Comparison of ENCODE assay signal across 23 cellular contexts in the genomic region with DNA sequence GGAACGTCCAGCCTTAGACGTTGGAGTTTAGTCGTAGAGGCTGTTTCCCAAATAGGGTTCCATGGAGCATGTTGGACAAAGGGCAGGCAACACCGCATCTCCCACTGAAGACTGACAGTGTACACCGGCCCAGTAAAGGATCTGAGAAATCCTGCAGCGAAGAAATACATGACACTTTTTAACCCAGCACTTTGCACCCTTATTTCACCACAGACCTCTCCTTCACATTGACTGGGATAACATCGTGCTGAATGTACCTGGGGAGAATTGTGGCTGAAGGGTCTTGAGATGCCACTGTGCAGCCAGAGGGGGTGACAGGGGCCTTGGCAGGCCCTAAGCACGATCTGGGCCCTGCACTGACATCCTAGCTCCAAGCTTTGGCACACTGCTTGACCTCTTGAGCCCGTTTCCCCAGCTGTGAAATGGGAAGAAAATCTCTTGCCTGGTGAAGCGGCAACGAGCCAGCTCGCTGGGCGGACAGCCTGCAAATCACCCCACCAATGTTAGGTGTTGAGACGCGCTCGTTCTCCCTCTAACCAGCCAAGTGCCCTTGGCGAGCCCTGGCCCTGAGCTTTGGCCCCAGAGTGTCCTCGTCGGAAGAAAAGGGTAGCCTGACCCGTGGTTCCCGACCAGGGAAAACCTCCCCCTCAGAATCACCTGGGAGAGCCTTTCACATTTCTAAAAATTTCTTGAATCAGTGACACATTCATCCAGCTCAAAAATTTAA. TPM values are rescaled to one million over a fixed set of nuclear protein-coding genes. Genes with fewer than 3 reads are reported as not detected.
DNase-seq lines count a peak whose midpoint lies in the region; ATAC-seq and TF ChIP-seq lines count a peak whose summit lies in the region.
"Had no signal": no experiment of that assay in that cellular context is flagged by ENCODE, and none has a peak within 500 bp of the region (broad histone marks: within the 10 kb centered on the region; RNA-seq: fewer than 3 reads in every experiment).

No MANE protein-coding gene starts in this region.

- no peaks in the 10 kb centered on the region for H3K9me3 Mint-ChIP-seq in activated naive CD4-positive, alpha-beta T cell treated with anti-CD3 and anti-CD28 coated beads, Interleukin-2, amount 10 ng/mL, durations not matched to agents 7 days and 5 days
- H3K9me3 Mint-ChIP-seq in T-cell = no peaks in the 10 kb centered on the region
- H3K9me3 Mint-ChIP-seq in activated naive CD8-positive, alpha-beta T cell treated with anti-CD3 and anti-CD28 coated beads, Interleukin-2, amount 10 ng/mL, durations not matched to agents 7 days and 5 days = no peaks in the 10 kb centered on the region
- peaks cover 6% of the 10 kb centered on the region for H3K9me3 Mint-ChIP-seq in stimulated activated memory B cell treated with anti-CD40 and anti-IgM and Interleukin-4, amounts not matched to agents 10 μg/mL and 1 μg/mL and 100 μg/mL, for 72 hours
- H3K9me3 Mint-ChIP-seq in effector memory CD8-positive, alpha-beta T cell = no peaks in the 10 kb centered on the region
- H3K9me3 Mint-ChIP-seq: neural crest cell had no signal

- H3K4me3 ChIP-seq in mucosa of descending colon = no peak overlapping the region
- H3K4me3 ChIP-seq: sigmoid colon, transverse colon had no signal

- H3K27ac Mint-ChIP-seq in activated naive CD4-positive, alpha-beta T cell treated with anti-CD3 and anti-CD28 coated beads, Interleukin-2, amount 10 ng/mL, durations not matched to agents 7 days and 5 days = peak overlapping the region; percentile 69
- H3K27ac Mint-ChIP-seq in T-cell = peak overlapping the region; percentile 80 to 85
- peak overlapping the region; percentile 85 for H3K27ac Mint-ChIP-seq in activated naive CD8-positive, alpha-beta T cell treated with anti-CD3 and anti-CD28 coated beads, Interleukin-2, amount 10 ng/mL, durations not matched to agents 7 days and 5 days
- peak overlapping the region; percentile 20 for H3K27ac Mint-ChIP-seq in stimulated activated memory B cell treated with anti-CD40 and anti-IgM and Interleukin-4, amounts not matched to agents 10 μg/mL and 1 μg/mL and 100 μg/mL, for 72 hours
- H3K27ac Mint-ChIP-seq in effector memory CD8-positive, alpha-beta T cell = peak overlapping the region in 1 of 2 donors; percentile 32

- no peak overlapping the region for H3K4me3 Mint-ChIP-seq in activated naive CD4-positive, alpha-beta T cell treated with anti-CD3 and anti-CD28 coated beads, Interleukin-2, amount 10 ng/mL, durations not matched to agents 7 days and 5 days
- H3K4me3 Mint-ChIP-seq in T-cell = peak overlapping the region in 1 of 3 donors; percentile 20
- H3K4me3 Mint-ChIP-seq in activated naive CD8-positive, alpha-beta T cell treated with anti-CD3 and anti-CD28 coated beads, Interleukin-2, amount 10 ng/mL, durations not matched to agents 7 days and 5 days = no peak overlapping the region
- H3K4me3 Mint-ChIP-seq in stimulated activated memory B cell treated with anti-CD40 and anti-IgM and Interleukin-4, amounts not matched to agents 10 μg/mL and 1 μg/mL and 100 μg/mL, for 72 hours = no peak overlapping the region
- peak overlapping the region in 1 of 2 donors; percentile 15 for H3K4me3 Mint-ChIP-seq in effector memory CD8-positive, alpha-beta T cell
- H3K4me3 Mint-ChIP-seq: neural crest cell had no signal

- CTCF ChIA-PET in activated naive CD4-positive, alpha-beta T cell treated with anti-CD3 and anti-CD28 coated beads, Interleukin-2, amount 10 ng/mL, durations not matched to agents 7 days and 5 days (lab: Charles Lee) = interaction anchor here (0.7 to 6.2 kb wide), 2 partner anchors 13 to 200 kb away, joined by 3 to 29 read pairs; no protein-coding TSS in a partner anchor
- CTCF ChIA-PET in T-cell (lab: Charles Lee) = interaction anchor here in 1 of 2 donors (2.0 kb wide), 1 partner anchor 14 kb away, joined by 4 read pairs; a partner anchor contains a TSS

- no peaks in the 10 kb centered on the region for H3K9me3 ChIP-seq in mucosa of descending colon
- H3K9me3 ChIP-seq: sigmoid colon, transverse colon had no signal

- no peak for ATAC-seq in T-cell (replicated peaks in 1 of 4)
- ATAC-seq in activated naive CD8-positive, alpha-beta T cell treated with anti-CD3 and anti-CD28 coated beads, Interleukin-2, amount 10 ng/mL, durations not matched to agents 7 days and 5 days (ENCODE audit: low read depth) = no peak
- no peak for ATAC-seq in stimulated activated memory B cell treated with anti-CD40 and anti-IgM and Interleukin-4, amounts not matched to agents 10 μg/mL and 1 μg/mL and 100 μg/mL, for 72 hours
- no peak for ATAC-seq in mucosa of descending colon
- ATAC-seq in effector memory CD8-positive, alpha-beta T cell (replicated peaks) = no peak
- ATAC-seq: SK-N-SH treated with all-trans-retinoic acid at 6 μM for 48 hours had no signal

- H3K36me3 ChIP-seq in mucosa of descending colon (ENCODE audit: low read depth) = no peaks in the 10 kb centered on the region
- H3K36me3 ChIP-seq: sigmoid colon, transverse colon had no signal

- peaks cover 94% of the 10 kb centered on the region for H3K4me1 Mint-ChIP-seq in activated naive CD4-positive, alpha-beta T cell treated with anti-CD3 and anti-CD28 coated beads, Interleukin-2, amount 10 ng/mL, durations not matched to agents 7 days and 5 days
- H3K4me1 Mint-ChIP-seq in T-cell = peaks cover 86 to 91% (median 91%) of the 10 kb centered on the region in 3 donors
- H3K4me1 Mint-ChIP-seq in activated naive CD8-positive, alpha-beta T cell treated with anti-CD3 and anti-CD28 coated beads, Interleukin-2, amount 10 ng/mL, durations not matched to agents 7 days and 5 days = peaks cover 82% of the 10 kb centered on the region
- H3K4me1 Mint-ChIP-seq in stimulated activated memory B cell treated with anti-CD40 and anti-IgM and Interleukin-4, amounts not matched to agents 10 μg/mL and 1 μg/mL and 100 μg/mL, for 72 hours = peaks cover 37% of the 10 kb centered on the region
- H3K4me1 Mint-ChIP-seq in effector memory CD8-positive, alpha-beta T cell (ENCODE audit: low read depth in 2 of 2) = peaks cover 44 to 55% of the 10 kb centered on the region in 2 donors

- intact Hi-C loops in mucosa of descending colon (cut with DNase I, micrococcal nuclease) = no loop called here

- no peak for TF ChIP-seq CTCF in mucosa of descending colon (IDR thresholded peaks at IDR 0.05)

- H3K27me3 Mint-ChIP-seq in activated naive CD4-positive, alpha-beta T cell treated with anti-CD3 and anti-CD28 coated beads, Interleukin-2, amount 10 ng/mL, durations not matched to agents 7 days and 5 days = no peaks in the 10 kb centered on the region
- H3K27me3 Mint-ChIP-seq in T-cell = no peaks in the 10 kb centered on the region
- H3K27me3 Mint-ChIP-seq in activated naive CD8-positive, alpha-beta T cell treated with anti-CD3 and anti-CD28 coated beads, Interleukin-2, amount 10 ng/mL, durations not matched to agents 7 days and 5 days = no peaks in the 10 kb centered on the region
- H3K27me3 Mint-ChIP-seq in stimulated activated memory B cell treated with anti-CD40 and anti-IgM and Interleukin-4, amounts not matched to agents 10 μg/mL and 1 μg/mL and 100 μg/mL, for 72 hours = no peaks in the 10 kb centered on the region
- H3K27me3 Mint-ChIP-seq in effector memory CD8-positive, alpha-beta T cell = no peaks in the 10 kb centered on the region

- POLR2A ChIA-PET in T-cell (lab: Charles Lee) = interaction anchor here (0.5 to 0.9 kb wide), 4 partner anchors 9 to 95 kb away, joined by 3 to 4 read pairs (median 4); no protein-coding TSS in a partner anchor
- POLR2A ChIA-PET in activated naive CD8-positive, alpha-beta T cell treated with anti-CD3 and anti-CD28 coated beads, Interleukin-2, amount 10 ng/mL, durations not matched to agents 7 days and 5 days (lab: Charles Lee) = interaction anchor here (3.2 to 6.3 kb wide), 2 partner anchors 11 to 35 kb away, joined by 11 to 34 read pairs; no protein-coding TSS in a partner anchor

- peaks cover 4% of the 10 kb centered on the region for H3K4me1 ChIP-seq in mucosa of descending colon (ENCODE audit: low read depth)

- no peak for DNase-seq in activated naive CD4-positive, alpha-beta T cell treated with anti-CD3 and anti-CD28 coated beads, Interleukin-2, amount 10 ng/mL, durations not matched to agents 7 days and 5 days
- no peak for DNase-seq in activated naive CD4-positive, alpha-beta T cell (lab: John Stamatoyannopoulos, UW)
- no peak for DNase-seq in T-cell
- DNase-seq in activated naive CD8-positive, alpha-beta T cell treated with anti-CD3 and anti-CD28 coated beads, Interleukin-2, amount 10 ng/mL, durations not matched to agents 7 days and 5 days = no peak
- no peak for DNase-seq in mucosa of descending colon
- DNase-seq in cortex of kidney (lab: John Stamatoyannopoulos, UW) = no peak
- DNase-seq in effector memory CD8-positive, alpha-beta T cell = no peak
- DNase-seq: activated CD4-positive, CD25-positive, alpha-beta regulatory T cell; activated gamma-delta T cell treated with Interleukin-2 at 50 U/mL for 16 hours; central memory CD4-positive, alpha-beta T cell; kidney; midbrain; NCI-H1092 treated with DMSO at 0.1 percent for 48 hours; NCI-H2081; NCI-H446; transverse colon had no signal

- peaks cover 88% of the 10 kb centered on the region for H3K36me3 Mint-ChIP-seq in activated naive CD4-positive, alpha-beta T cell treated with anti-CD3 and anti-CD28 coated beads, Interleukin-2, amount 10 ng/mL, durations not matched to agents 7 days and 5 days
- peaks cover 54% of the 10 kb centered on the region for H3K36me3 Mint-ChIP-seq in T-cell
- peaks cover 67% of the 10 kb centered on the region for H3K36me3 Mint-ChIP-seq in activated naive CD8-positive, alpha-beta T cell treated with anti-CD3 and anti-CD28 coated beads, Interleukin-2, amount 10 ng/mL, durations not matched to agents 7 days and 5 days
- H3K36me3 Mint-ChIP-seq in stimulated activated memory B cell treated with anti-CD40 and anti-IgM and Interleukin-4, amounts not matched to agents 10 μg/mL and 1 μg/mL and 100 μg/mL, for 72 hours = no peaks in the 10 kb centered on the region
- H3K36me3 Mint-ChIP-seq in effector memory CD8-positive, alpha-beta T cell (ENCODE audit: insufficient read depth) = peaks cover 68% of the 10 kb centered on the region

RNA-seq across cellular contexts. Expression of a gene that starts 13.4 kb away (rescaled TPM):
- total RNA-seq in T-cell (100 to 1,000 TPM; 227 to 387 (median 255) TPM), mucosa of descending colon (1 to 10 TPM; 1.2 to 3.4 (median 1.5) TPM)
- total RNA-seq in activated naive CD8-positive, alpha-beta T cell treated with anti-CD3 and anti-CD28 coated beads, Interleukin-2, amount 10 ng/mL, durations not matched to agents 7 days and 5 days = 100 to 1,000 TPM; 303 to 313 TPM
- total RNA-seq: glomerular endothelial cell, neural crest cell, OCI-LY7, progenitor cell of endocrine pancreas had no signal

RNA-seq across cellular contexts. Expression of a gene that starts 45.6 kb away (rescaled TPM):
- 1 to 10 TPM; 3.3 to 7.9 (median 7.3) TPM for total RNA-seq in T-cell
- total RNA-seq in activated naive CD8-positive, alpha-beta T cell treated with anti-CD3 and anti-CD28 coated beads, Interleukin-2, amount 10 ng/mL, durations not matched to agents 7 days and 5 days = 1 to 10 TPM; 5.6 to 6.0 TPM
- 10 to 100 TPM; 28.5 to 30.8 (median 28.5) TPM for total RNA-seq in mucosa of descending colon

Comparison
In these comparisons a context has a peak if more than half of its experiments do, and no peak if none do; other contexts are left out.
1. RNA of a gene that starts 13.4 kb away (total RNA-seq): 303 to 313 TPM in activated naive CD8-positive, alpha-beta T cell treated with anti-CD3 and anti-CD28 coated beads, Interleukin-2, amount 10 ng/mL, durations not matched to agents 7 days and 5 days and 227 to 387 TPM in T-cell; 1.2 to 3.4 TPM in mucosa of descending colon; every median in the first group is over 10 times any median in the second.